In the genomic region with DNA sequence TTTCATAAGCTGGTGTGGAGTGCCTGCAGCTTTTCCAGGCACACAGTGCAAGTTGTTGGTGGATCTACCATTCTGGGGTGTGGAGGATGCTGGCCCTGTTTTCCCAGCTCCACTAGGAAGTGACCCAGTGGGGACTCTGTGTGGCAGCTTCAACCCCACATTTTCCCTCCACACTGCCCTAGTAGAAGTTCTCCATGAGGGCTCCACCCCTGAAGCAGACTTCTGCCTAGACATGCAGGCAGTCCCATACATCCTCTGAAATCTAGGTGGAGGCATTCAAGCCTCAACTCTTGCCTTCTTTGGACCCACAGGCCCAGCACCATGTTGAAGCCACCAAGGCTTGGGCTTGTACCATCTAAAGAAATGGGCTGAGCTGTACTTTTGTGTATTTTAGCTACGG, we compare ENCODE assay signal across 29 cellular contexts.
"Had no signal": no experiment of that assay in that cellular context is flagged by ENCODE, and none has a peak within 500 bp of the region (broad histone marks: within the 10 kb centered on the region; RNA-seq: fewer than 3 reads in every experiment).

No MANE protein-coding gene starts in this region.

- H3K79me2 ChIP-seq: hepatocyte had no signal

- H3K4me3 ChIP-seq: colonic mucosa, coronary artery, dorsolateral prefrontal cortex, esophagus muscularis mucosa, esophagus squamous epithelium, gastrocnemius medialis, gastroesophageal sphincter, heart left ventricle, heart right ventricle, hepatocyte had no signal

- DNase-seq: colonic mucosa; cortex of kidney; dermis blood vessel endothelial cell; dorsolateral prefrontal cortex; effector CD4-positive, alpha-beta T cell; effector CD8-positive, alpha-beta T cell; effector memory CD4-positive, alpha-beta T cell; effector memory CD8-positive, alpha-beta T cell; endodermal cell; erythroblast; esophagus squamous epithelium; foreskin fibroblast; foreskin keratinocyte; foreskin melanocyte; gastrocnemius medialis; glutamatergic neuron; head of caudate nucleus; heart left ventricle; heart right ventricle had no signal

- H3K4me2 ChIP-seq: hepatocyte had no signal

- H2AFZ ChIP-seq: hepatocyte had no signal

- H3K4me1 Mint-ChIP-seq: endodermal cell had no signal

- H3K27me3 ChIP-seq: colonic mucosa, dorsolateral prefrontal cortex, esophagus muscularis mucosa, esophagus squamous epithelium, foreskin keratinocyte, gastrocnemius medialis, gastroesophageal sphincter, heart left ventricle, heart right ventricle, hepatocyte had no signal

- H3K9me3 ChIP-seq: colonic mucosa, gastrocnemius medialis had no signal

- ATAC-seq: effector memory CD8-positive, alpha-beta T cell; esophagus mucosa; foreskin keratinocyte; gastrocnemius medialis; gastroesophageal sphincter; heart left ventricle; heart right ventricle had no signal

- H3K4me3 Mint-ChIP-seq: dendritic cell treated with granulocyte-macrophage colony-stimulating factor and Interleukin-4, amounts not matched to agents 40 ng/mL and 50 ng/mL, for 4 days; effector memory CD8-positive, alpha-beta T cell; endodermal cell had no signal

- H3K27me3 Mint-ChIP-seq: dendritic cell treated with granulocyte-macrophage colony-stimulating factor and Interleukin-4, amounts not matched to agents 40 ng/mL and 50 ng/mL, for 4 days; effector memory CD8-positive, alpha-beta T cell had no signal

- H3K4me1 ChIP-seq: colonic mucosa, esophagus muscularis mucosa, esophagus squamous epithelium, foreskin keratinocyte, gastrocnemius medialis, gastroesophageal sphincter, heart left ventricle, heart right ventricle had no signal

- H3K36me3 ChIP-seq: colonic mucosa, esophagus muscularis mucosa, esophagus squamous epithelium, gastrocnemius medialis, gastroesophageal sphincter, heart left ventricle, heart right ventricle had no signal

- FAIRE-seq: endometrium, endothelial cell of umbilical vein, frontal cortex had no signal

- H3K27ac ChIP-seq: colonic mucosa, coronary artery, dorsolateral prefrontal cortex, epithelial cell of prostate, esophagus muscularis mucosa, esophagus squamous epithelium, foreskin keratinocyte, gastrocnemius medialis, gastroesophageal sphincter, heart left ventricle, heart right ventricle, hepatocyte had no signal

- H3K27ac Mint-ChIP-seq: dendritic cell treated with granulocyte-macrophage colony-stimulating factor and Interleukin-4, amounts not matched to agents 40 ng/mL and 50 ng/mL, for 4 days; effector memory CD8-positive, alpha-beta T cell; endodermal cell had no signal
